In the genomic region with DNA sequence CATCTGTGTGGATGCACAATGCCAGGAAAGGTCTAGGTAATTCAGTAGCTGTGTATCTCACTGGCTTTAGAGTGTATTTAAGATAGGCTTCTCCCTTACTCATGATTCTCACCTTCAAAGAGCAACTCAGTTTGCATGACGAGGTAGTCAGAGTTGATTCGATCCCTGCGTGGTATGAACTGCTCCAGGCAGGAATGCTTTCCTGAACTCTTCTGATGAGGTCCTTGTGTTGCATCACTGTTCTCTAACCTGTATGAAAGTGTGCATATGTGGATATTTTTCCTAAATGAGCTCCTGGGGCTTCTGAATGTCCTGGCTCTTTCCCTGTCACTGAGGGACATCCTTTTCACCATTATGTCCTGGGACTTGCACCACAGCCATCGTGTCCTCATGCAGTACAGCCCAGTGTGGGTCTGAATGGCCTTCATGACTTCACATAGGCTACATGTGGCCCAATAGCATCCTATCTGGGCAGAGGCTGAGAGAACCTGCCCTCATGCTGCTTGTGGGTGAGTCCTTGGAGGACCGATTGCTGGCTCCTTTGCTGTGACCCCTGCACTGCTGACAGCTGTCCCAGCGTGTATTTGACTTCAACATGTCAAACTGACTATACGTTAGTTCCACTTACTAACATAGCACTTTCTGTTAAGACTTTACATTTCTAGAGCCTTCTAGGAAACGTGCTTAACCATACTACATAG, we compare ENCODE assay signal across 2 cellular contexts.
TF ChIP-seq lines count a peak whose summit lies in the region.

No MANE protein-coding gene starts in this region.

TF ChIP-seq in SK-N-SH, 30 proteins besides CTCF, POLR2A, EP300 and RAD21 (continued from another document):
- TF ChIP-seq MAX (IDR thresholded peaks at IDR 0.05; ENCODE audit: low read depth): no peak
- no peak for TF ChIP-seq JUND (IDR thresholded peaks at IDR 0.05)
- no peak for TF ChIP-seq SIN3A (IDR thresholded peaks at IDR 0.05; ENCODE audit: borderline replicate concordance, low read depth, low read length)
- TF ChIP-seq ELF1 (IDR thresholded peaks at IDR 0.05): no peak
- TF ChIP-seq CHD2 (IDR thresholded peaks at IDR 0.05; ENCODE audit: low read length, partially characterized antibody): no peak

TF ChIP-seq in SK-N-SH treated with all-trans-retinoic acid at 6 μM for 48 hours, 23 proteins besides CTCF, POLR2A, EP300 and RAD21:
- TF ChIP-seq, protein P1, sequence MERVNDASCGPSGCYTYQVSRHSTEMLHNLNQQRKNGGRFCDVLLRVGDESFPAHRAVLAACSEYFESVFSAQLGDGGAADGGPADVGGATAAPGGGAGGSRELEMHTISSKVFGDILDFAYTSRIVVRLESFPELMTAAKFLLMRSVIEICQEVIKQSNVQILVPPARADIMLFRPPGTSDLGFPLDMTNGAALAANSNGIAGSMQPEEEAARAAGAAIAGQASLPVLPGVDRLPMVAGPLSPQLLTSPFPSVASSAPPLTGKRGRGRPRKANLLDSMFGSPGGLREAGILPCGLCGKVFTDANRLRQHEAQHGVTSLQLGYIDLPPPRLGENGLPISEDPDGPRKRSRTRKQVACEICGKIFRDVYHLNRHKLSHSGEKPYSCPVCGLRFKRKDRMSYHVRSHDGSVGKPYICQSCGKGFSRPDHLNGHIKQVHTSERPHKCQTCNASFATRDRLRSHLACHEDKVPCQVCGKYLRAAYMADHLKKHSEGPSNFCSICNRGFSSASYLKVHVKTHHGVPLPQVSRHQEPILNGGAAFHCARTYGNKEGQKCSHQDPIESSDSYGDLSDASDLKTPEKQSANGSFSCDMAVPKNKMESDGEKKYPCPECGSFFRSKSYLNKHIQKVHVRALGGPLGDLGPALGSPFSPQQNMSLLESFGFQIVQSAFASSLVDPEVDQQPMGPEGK (CRISPR knock-in tag; IDR thresholded peaks at IDR 0.05; ENCODE audit: borderline replicate concordance): no peak
- TF ChIP-seq ZNF8 (CRISPR knock-in tag; IDR thresholded peaks at IDR 0.05) (no peak), ARNTL (CRISPR knock-in tag; IDR thresholded peaks at IDR 0.05; ENCODE audit: borderline replicate concordance, low read depth) (no peak), ZNF565 (CRISPR knock-in tag; conservative IDR thresholded peaks at IDR 0.05; ENCODE audit: low read depth) (no peak), POU6F1 (CRISPR knock-in tag; IDR thresholded peaks at IDR 0.05; ENCODE audit: borderline replicate concordance, low read depth) (no peak), CSDC2 (CRISPR knock-in tag; IDR thresholded peaks at IDR 0.05) (no peak), ZC3H10 (CRISPR knock-in tag; IDR thresholded peaks at IDR 0.05) (no peak), OSR1 (CRISPR knock-in tag; IDR thresholded peaks at IDR 0.05) (no peak), BACH2 (CRISPR knock-in tag; IDR thresholded peaks at IDR 0.05; ENCODE audit: borderline replicate concordance) (no peak), TCF4 (CRISPR knock-in tag; IDR thresholded peaks at IDR 0.05; ENCODE audit: borderline replicate concordance) (no peak)
